ENCODE assay signal across 32 cellular contexts in genomic region chr11:17152306-17152705, GRCh38.
"Had no signal": no experiment of that assay in that cellular context is flagged by ENCODE, and none has a peak within 500 bp of the region (broad histone marks: within the 10 kb centered on the region; RNA-seq: fewer than 3 reads in every experiment).

No MANE protein-coding gene starts in this region.

- DNase-seq: Karpas-422, MM.1S, MV-4-11, NCI-H1092, NCI-H1105 treated with DMSO at 0.1 percent for 48 hours, NCI-H1417, NCI-H1436, NCI-H146, NCI-H1694, NCI-H187, NCI-H1930, NCI-H2029 treated with DMSO at 0.1 percent for 48 hours, NCI-H2081 treated with DMSO at 0.1 percent for 48 hours, NCI-H2107, NCI-H2171, NCI-H226, NCI-H446 treated with DMSO at 0.1 percent for 48 hours, NCI-H510A, NCI-H524, NCI-H526, NCI-H69, NCI-H748 treated with DMSO at 0.1 percent for 48 hours, NCI-H82, PC-9, SHP77, SK-N-SH, SW 1271 had no signal

- H3K4me3 ChIP-seq: PC-9, SJSA1 had no signal

- ATAC-seq: Panc1, Right ventricle myocardium inferior had no signal

- H3K4me2 ChIP-seq: PC-9, SK-N-SH had no signal

- H3K27me3 ChIP-seq: SJSA1 had no signal

- H3K27ac ChIP-seq: PC-9, RWPE1, SJSA1 had no signal

- H3K9me3 ChIP-seq: SJSA1, SK-N-SH had no signal

- H3K4me1 ChIP-seq: SJSA1 had no signal

- H3K9ac ChIP-seq: SK-N-SH had no signal

- FAIRE-seq: RCC 7860 had no signal

- H2AFZ ChIP-seq: PC-9 had no signal
